Comparison of ENCODE assay signal across 19 cellular contexts in the genomic region with DNA sequence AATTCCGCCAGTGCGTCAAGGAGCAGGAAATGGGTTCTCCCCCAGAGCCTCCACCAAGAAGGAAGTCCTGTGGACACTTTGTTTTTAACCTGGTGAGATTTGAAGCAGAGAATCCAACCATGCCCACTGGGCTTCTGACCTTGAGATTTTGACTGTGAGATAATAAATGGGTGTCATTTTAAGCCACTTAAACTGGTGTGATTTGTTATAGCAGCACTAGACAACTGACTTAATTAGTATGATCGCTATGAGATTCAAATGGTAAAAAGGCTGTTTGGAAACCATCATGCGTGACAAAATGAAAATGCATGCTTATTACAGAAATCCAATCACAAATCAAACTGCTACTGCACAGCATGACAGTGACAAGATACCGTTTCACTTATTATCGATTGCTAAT.
"Had no signal": no experiment of that assay in that cellular context is flagged by ENCODE, and none has a peak within 500 bp of the region (broad histone marks: within the 10 kb centered on the region; RNA-seq: fewer than 3 reads in every experiment).

No MANE protein-coding gene starts in this region.

- H3K36me3 ChIP-seq: SJSA1 had no signal

- H3K27me3 ChIP-seq: SJSA1 had no signal

- H3K27ac ChIP-seq: SJSA1, SK-N-MC had no signal

- DNase-seq: IMR-90, Karpas-422, KG1, MM.1S, NCI-H1092 treated with DMSO at 0.1 percent for 48 hours, NCI-H187, NCI-H2029, NCI-H2081 treated with DMSO at 0.1 percent for 48 hours, NCI-H2171, NCI-H226, NCI-H446, NCI-H510A, NCI-H526, Right ventricle myocardium superior, RPMI8226, SIG-M5, T-helper 2 cell had no signal

- H3K4me3 ChIP-seq: SJSA1, SK-N-MC had no signal
